Comparison of ENCODE assay signal across 18 cellular contexts in genomic region chr5:665956-666711, GRCh38.
"Had no signal": no experiment of that assay in that cellular context is flagged by ENCODE, and none has a peak within 500 bp of the region (broad histone marks: within the 10 kb centered on the region; RNA-seq: fewer than 3 reads in every experiment).

No MANE protein-coding gene starts in this region.

- DNase-seq: activated CD4-positive, alpha-beta T cell treated with anti-CD3 and anti-CD28 coated beads for 48 hours; activated CD8-positive, alpha-beta T cell treated with anti-CD3 and anti-CD28 coated beads for 36 hours; activated naive CD4-positive, alpha-beta T cell treated with anti-CD3 and anti-CD28 coated beads for 36 hours; activated T-cell treated with anti-CD3 and anti-CD28 coated beads, Interleukin-2, amount 50 U/mL, for 4 hours; anterior cingulate cortex; brain microvascular endothelial cell; cerebellar nuclear complex; effector memory CD4-positive, alpha-beta T cell; esophagus squamous epithelium; naive B cell; stimulated activated CD4-positive, alpha-beta T cell treated with anti-CD3 and anti-CD28 coated beads, Interleukin-4, amount 100 ng/mL, for 1 hour; stomach had no signal

- H3K27ac Mint-ChIP-seq: activated CD8-positive, alpha-beta T cell treated with anti-CD3 and anti-CD28 coated beads for 36 hours; activated naive CD4-positive, alpha-beta T cell treated with anti-CD3 and anti-CD28 coated beads for 36 hours; dendritic cell treated with granulocyte-macrophage colony-stimulating factor and Interleukin-4, amounts not matched to agents 40 ng/mL and 50 ng/mL, for 4 days; naive B cell; progenitor cell of endocrine pancreas; WTC11 had no signal

- H3K27me3 ChIP-seq: brain microvascular endothelial cell, esophagus squamous epithelium, stomach had no signal

- H3K4me3 Mint-ChIP-seq: activated CD8-positive, alpha-beta T cell treated with anti-CD3 and anti-CD28 coated beads for 36 hours; activated naive CD4-positive, alpha-beta T cell treated with anti-CD3 and anti-CD28 coated beads for 36 hours; activated T-cell treated with anti-CD3 and anti-CD28 coated beads, Interleukin-2, amount 50 U/mL, for 4 hours; dendritic cell treated with granulocyte-macrophage colony-stimulating factor and Interleukin-4, amounts not matched to agents 40 ng/mL and 50 ng/mL, for 4 days; naive B cell; neural crest cell; WTC11 had no signal

- ATAC-seq: activated CD8-positive, alpha-beta T cell treated with anti-CD3 and anti-CD28 coated beads for 36 hours; activated T-cell treated with anti-CD3 and anti-CD28 coated beads, Interleukin-2, amount 50 U/mL, for 4 hours had no signal

- H3K27ac ChIP-seq: brain microvascular endothelial cell, esophagus squamous epithelium, skin epidermis, stomach, thoracic aorta had no signal

- H3K27me3 Mint-ChIP-seq: activated CD8-positive, alpha-beta T cell treated with anti-CD3 and anti-CD28 coated beads for 36 hours; naive B cell; progenitor cell of endocrine pancreas had no signal

- H3K4me1 Mint-ChIP-seq: neural crest cell, WTC11 had no signal

- H3K9me3 Mint-ChIP-seq: activated CD8-positive, alpha-beta T cell treated with anti-CD3 and anti-CD28 coated beads for 36 hours; activated naive CD4-positive, alpha-beta T cell treated with anti-CD3 and anti-CD28 coated beads for 36 hours; activated T-cell treated with anti-CD3 and anti-CD28 coated beads, Interleukin-2, amount 50 U/mL, for 4 hours; dendritic cell treated with granulocyte-macrophage colony-stimulating factor and Interleukin-4, amounts not matched to agents 40 ng/mL and 50 ng/mL, for 4 days; naive B cell; neural crest cell; WTC11 had no signal

- H3K4me3 ChIP-seq: esophagus squamous epithelium, skin epidermis, stomach, thoracic aorta had no signal
